ENCODE assay signal across 8 cellular contexts in the genomic region with DNA sequence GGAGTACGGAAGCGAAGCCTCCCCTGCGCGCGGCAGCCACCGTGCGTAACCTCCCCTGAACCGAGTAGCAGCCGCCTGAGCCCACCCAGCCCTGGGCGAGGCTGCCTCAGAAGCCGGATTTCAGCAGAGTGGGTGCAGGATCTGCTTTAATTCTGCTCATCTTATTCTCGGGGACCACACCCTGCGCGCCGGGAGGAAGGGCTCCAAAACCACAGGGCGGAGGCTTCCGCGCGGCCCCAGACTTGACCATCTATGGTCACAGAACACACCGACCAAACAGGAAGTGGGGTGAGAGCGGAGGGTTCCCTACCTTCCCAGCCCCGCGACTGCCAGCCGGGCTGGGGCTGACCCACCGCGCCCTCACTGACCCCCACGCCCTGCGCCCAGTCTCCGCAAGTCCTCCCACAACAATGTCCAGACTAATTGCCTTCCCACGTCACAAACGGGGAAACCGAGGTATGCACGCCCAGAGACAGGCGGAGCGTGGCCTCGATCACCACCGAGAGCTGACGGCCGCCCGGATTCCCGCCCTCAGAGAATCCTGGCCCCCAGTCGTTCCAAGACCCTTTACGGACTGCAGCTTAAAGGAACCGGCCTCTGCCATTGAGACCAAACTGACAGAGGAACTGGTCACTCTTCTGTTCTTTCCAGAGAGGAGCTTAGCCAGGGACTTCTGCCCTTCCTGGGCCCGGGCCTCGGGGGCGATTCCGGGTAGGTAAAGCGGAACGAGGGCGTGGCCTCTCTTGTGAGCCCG. TPM values are rescaled to one million over a fixed set of nuclear protein-coding genes. Genes with fewer than 3 reads are reported as not detected.
DNase-seq lines count a peak whose midpoint lies in the region; ATAC-seq and TF ChIP-seq lines count a peak whose summit lies in the region.

No MANE protein-coding gene starts in this region.

- ATAC-seq in GM19023 (IDR thresholded peaks at IDR 0.05; ENCODE audit: unreplicated experiment) (peak; percentile 66), HG03159 (IDR thresholded peaks at IDR 0.05; ENCODE audit: unreplicated experiment) (peak; percentile 63), lower lobe of right lung (peak; percentile 88 to 90)

- no peaks in the 10 kb centered on the region for H3K27me3 ChIP-seq in BJ (ENCODE audit: control insufficient read depth, insufficient read depth, low read length)
- no peaks in the 10 kb centered on the region for H3K27me3 ChIP-seq in dorsolateral prefrontal cortex
- no peaks in the 10 kb centered on the region for H3K27me3 ChIP-seq in lower lobe of right lung (ENCODE audit: low read depth)

- POLR2A ChIA-PET in BJ (lab: Charles Lee), result interaction anchor here (0.6 to 0.8 kb wide), 6 partner anchors 10 to 1673 kb away, joined by 3 to 7 read pairs (median 3); no protein-coding TSS in a partner anchor

- H3K4me1 ChIP-seq in lower lobe of right lung, result peaks cover 77% of the 10 kb centered on the region

- DNase-seq in BJ (ENCODE audit: low read depth) (peak; percentile 50), NCI-H526 (lab: John Stamatoyannopoulos, UW) (peak; percentile 72 to 91), dorsolateral prefrontal cortex (peak; percentile 35 to 77 (median 72)), lower lobe of right lung (peak; percentile 95)
- peak; percentile 33 to 35 for DNase-seq in activated CD4-positive, alpha-beta T cell treated with anti-CD3 and anti-CD28 coated beads, Interleukin-2, amount 50 U/mL, for 4 hours
- DNase-seq in stimulated activated CD8-positive, alpha-beta memory T cell treated with anti-CD3 and anti-CD28 coated beads, Interleukin-12 subunit alpha, Interleukin-12 subunit beta, amount 100 ng/mL, for 24 hours (ENCODE audit: extremely low read depth), result peak; percentile 39

- intact Hi-C loops in dorsolateral prefrontal cortex (cut with DNase I), result loop anchor here (2.0 to 10.0 kb wide), 6 partner anchors 57 to 277 kb away; partner anchors contain the start of genes PPT1 (in 2 of the 2), COL9A2 (in 1 of the 2), MFSD2A (in 1 of the 2) and MYCL (in 1 of the 2)
- intact Hi-C loops in lower lobe of right lung (cut with DNase I), result no loop called here

- H3K36me3 ChIP-seq in BJ (ENCODE audit: control insufficient read depth, insufficient read depth, low read length), result 0 out of 2 replicates have a peak, but pooled peaks cover 1% of the 10 kb centered on the region
- peaks cover 13% of the 10 kb centered on the region for H3K36me3 ChIP-seq in lower lobe of right lung

- no peak for TF ChIP-seq CTCF in BJ (IDR thresholded peaks at IDR 0.05; ENCODE audit: insufficient read depth, low read depth, low read length)
- TF ChIP-seq CTCF in dorsolateral prefrontal cortex (IDR thresholded peaks at IDR 0.05 in 54 of 56, conservative IDR thresholded peaks at IDR 0.05 in 2 of 56; ENCODE audit: low read depth in 1 of 56, partially characterized antibody in 56 of 56), result peak in 1 of 56 donors; percentile 24
- no peak for TF ChIP-seq CTCF in lower lobe of right lung (IDR thresholded peaks at IDR 0.05)

- CTCF ChIA-PET in BJ (lab: Yijun Ruan, JAX), result interaction anchor here (0.7 to 2.7 kb wide), 6 partner anchors 40 to 120 kb away, joined by 3 to 8 read pairs (median 4); no protein-coding TSS in a partner anchor

- peak overlapping the region; percentile 97 for H3K4me3 ChIP-seq in BJ (ENCODE audit: low read depth, low read length)
- H3K4me3 ChIP-seq in dorsolateral prefrontal cortex, result peak overlapping the region; percentile 77 to 100 (median 97)
- H3K4me3 ChIP-seq in lower lobe of right lung, result peak overlapping the region; percentile 74

- no peaks in the 10 kb centered on the region for H3K9me3 ChIP-seq in lower lobe of right lung

- peak overlapping the region; percentile 30 to 99 (median 94) for H3K27ac ChIP-seq in dorsolateral prefrontal cortex
- peak overlapping the region; percentile 100 for H3K27ac ChIP-seq in lower lobe of right lung

RNA-seq across cellular contexts. Expression of gene CAP1, which starts 0.6 kb away (rescaled TPM):
- polyA plus RNA-seq in BJ (2011; rRNA removed), result 585 and 769 TPM in 2 replicates
- 190 and 346 TPM in 2 replicates for polyA minus RNA-seq in BJ (2011; rRNA and poly(A)+ RNA removed)
- 100 to 1,000 TPM; 108 to 214 (median 152) TPM for total RNA-seq in dorsolateral prefrontal cortex
- total RNA-seq in lower lobe of right lung, result 365 TPM

RNA-seq across cellular contexts. Expression of gene PPT1, which starts 57.1 kb away (rescaled TPM):
- 46.6 and 48.7 TPM in 2 replicates for polyA plus RNA-seq in BJ (2011; rRNA removed)
- 17.8 and 20.6 TPM in 2 replicates for polyA minus RNA-seq in BJ (2011; rRNA and poly(A)+ RNA removed)
- 100 to 1,000 TPM in 97 of 120 experiments, 10 to 100 TPM in 23; 72.4 to 166 (median 118) TPM for total RNA-seq in dorsolateral prefrontal cortex
- total RNA-seq in lower lobe of right lung, result 195 TPM

Comparison
In these comparisons a context has a peak if more than half of its experiments do, and no peak if none do; other contexts are left out.
1. Peak in every context shown above with its lines: DNase-seq, ATAC-seq, H3K4me3 ChIP-seq and H3K27ac ChIP-seq.
2. DNase-seq: peak in every context shown above with its lines; median percentile 95 in lower lobe of right lung; 82 in NCI-H526; 72 in dorsolateral prefrontal cortex; 50 in BJ; 39 in stimulated activated CD8-positive, alpha-beta memory T cell treated with anti-CD3 and anti-CD28 coated beads, Interleukin-12 subunit alpha, Interleukin-12 subunit beta, amount 100 ng/mL, for 24 hours; 34 in activated CD4-positive, alpha-beta T cell treated with anti-CD3 and anti-CD28 coated beads, Interleukin-2, amount 50 U/mL, for 4 hours.